In the genomic region with DNA sequence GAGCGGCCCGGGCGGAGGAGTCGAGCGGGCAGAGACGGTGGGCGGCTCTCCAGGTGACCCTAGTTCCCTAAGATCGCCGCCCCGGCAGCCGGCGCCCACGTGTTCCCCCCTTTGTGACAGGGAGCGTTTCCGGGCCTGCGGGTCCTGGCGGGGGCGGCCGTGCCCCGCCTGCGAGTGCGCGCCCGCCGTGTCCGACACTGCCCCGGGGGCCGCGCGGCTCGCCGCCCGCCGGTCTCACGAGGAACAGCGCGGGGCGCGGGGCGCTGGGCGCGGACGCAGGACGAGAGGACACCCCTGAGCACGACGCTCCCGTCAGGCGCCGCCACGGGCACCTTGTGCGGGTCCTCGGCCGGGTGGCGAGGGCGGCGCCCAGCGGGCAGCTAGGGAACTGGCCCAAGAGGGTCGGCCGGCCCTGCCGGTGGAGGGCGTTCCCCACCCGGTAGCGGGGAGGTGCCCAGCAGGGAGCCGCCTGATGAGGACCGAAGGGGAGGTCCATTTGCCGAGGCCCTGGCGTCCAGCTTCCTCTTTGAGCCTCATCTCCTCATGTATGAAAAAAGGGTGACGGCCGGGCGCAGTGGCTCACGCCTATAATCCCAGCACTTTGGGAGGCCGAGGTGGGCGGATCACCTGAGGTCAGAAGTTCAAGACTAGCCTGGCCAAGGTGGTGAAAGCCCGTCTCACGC, we compare ENCODE assay signal across 8 cellular contexts. TPM values are rescaled to one million over a fixed set of nuclear protein-coding genes. Genes with fewer than 3 reads are reported as not detected.
DNase-seq lines count a peak whose midpoint lies in the region; ATAC-seq and TF ChIP-seq lines count a peak whose summit lies in the region.

A gene (minus strand): TSS at position 137 of the 683 bp plus-strand sequence. CDS start 535 bp downstream, outside the sequence.

- peak; percentile 70 for ATAC-seq in HG03469 (IDR thresholded peaks at IDR 0.05; ENCODE audit: unreplicated experiment)

- TF ChIP-seq CTCF in lower leg skin (IDR thresholded peaks at IDR 0.05) = peak in 1 of 3 donors; percentile 71

- TF ChIP-seq POLR2A in lower leg skin (IDR thresholded peaks at IDR 0.05) = no peak

- WGBS in lower leg skin, 2 donors = 1% methylated on average over 11 to 57 of the region's 75 CpGs

- DNase-seq in AML-193 (lab: John Stamatoyannopoulos, UW) (peak; percentile 96 to 98), GM19238 (ENCODE audit: insufficient read length, low spot score) (peak; percentile 96), NCI-H748 (lab: John Stamatoyannopoulos, UW; ENCODE audit: unreplicated experiment) (peak; percentile 96), dermis microvascular lymphatic vessel endothelial cell (ENCODE audit: low read depth in 2 of 2) (peak; percentile 75 to 92), lower leg skin (ENCODE audit: low spot score in 2 of 2) (peak; percentile 83 to 98)
- DNase-seq in activated CD4-positive, alpha-beta T cell treated with anti-CD3 and anti-CD28 coated beads, Interleukin-2, amount 50 U/mL, for 4 hours = peak; percentile 70 to 73
- DNase-seq in stimulated activated CD4-positive, alpha-beta T cell treated with anti-CD3 and anti-CD28 coated beads, Interleukin-4, amount 100 ng/mL, for 48 hours (ENCODE audit: low read depth in 2 of 2) = peak; percentile 77 to 82

- peak within 1 kb of the TSS; percentile 74 for H3K4me3 ChIP-seq in lower leg skin (ENCODE audit: low read depth, poor library complexity, severe bottlenecking)

- intact Hi-C loops in lower leg skin (cut with DNase I; ENCODE audit: low total_unique reads) = no loop called here

RNA-seq across cellular contexts. Expression of the gene that starts here (rescaled TPM):
- total RNA-seq in dermis microvascular lymphatic vessel endothelial cell (48.1 and 53.7 TPM in 2 replicates), lower leg skin (10 to 100 TPM; 39.2 to 53.9 (median 46.9) TPM)

Comparison
In these comparisons a context has a peak if more than half of its experiments do, and no peak if none do; other contexts are left out.
1. Peak in every context shown above with its lines: DNase-seq, ATAC-seq and H3K4me3 ChIP-seq.